13 cellular contexts compared by ENCODE assay signal in genomic region chr4:94171616-94172015, GRCh38. TPM values are rescaled to one million over a fixed set of nuclear protein-coding genes. Genes with fewer than 3 reads are reported as not detected.
A peak's percentile ranks its signal among the peaks of the same experiment; 100 is the strongest.
DNase-seq lines count a peak whose midpoint lies in the region; ATAC-seq and TF ChIP-seq lines count a peak whose summit lies in the region.
"Had no signal": no experiment of that assay in that cellular context is flagged by ENCODE, and none has a peak within 500 bp of the region (broad histone marks: within the 10 kb centered on the region; RNA-seq: fewer than 3 reads in every experiment).

No MANE protein-coding gene starts in this region.

- BruUV-seq in OCI-LY7 (replicated peaks; lab: Mats Ljungman, UMichigan), result no TSS peak

- H3K27ac ChIP-seq in cardiac muscle cell, result no peak overlapping the region
- H3K27ac ChIP-seq in heart left ventricle, result no peak overlapping the region
- no peak overlapping the region for H3K27ac ChIP-seq in OCI-LY7 (ENCODE audit: low read depth, low read length, poor library complexity, severe bottlenecking)
- H3K27ac ChIP-seq: heart right ventricle had no signal

- H3K9me3 ChIP-seq in cardiac muscle cell (ENCODE audit: low read depth), result no peaks in the 10 kb centered on the region
- H3K9me3 ChIP-seq in heart left ventricle, result no peaks in the 10 kb centered on the region
- H3K9me3 ChIP-seq in OCI-LY7 (ENCODE audit: low read length), result no peaks in the 10 kb centered on the region

- H2AFZ ChIP-seq in OCI-LY7 (ENCODE audit: low read length), result no peak overlapping the region

- H3K4me2 ChIP-seq in OCI-LY7 (ENCODE audit: low read length), result no peak overlapping the region

- H3K4me3 ChIP-seq in cardiac muscle cell (no peak overlapping the region), heart left ventricle (no peak overlapping the region), OCI-LY7 (ENCODE audit: low read depth, low read length, poor library complexity, severe bottlenecking) (no peak overlapping the region), epithelial cell of proximal tubule (ENCODE audit: low read depth, low read length) (no peak overlapping the region)
- H3K4me3 ChIP-seq: heart right ventricle had no signal

- WGBS in heart left ventricle, 4 donors, result 83 to 88% (median 86%) methylated on average over 4 of the region's 4 CpGs

- intact Hi-C loops in heart left ventricle (cut with DNase I), result no loop called here
- intact Hi-C loops in OCI-LY7 (cut with micrococcal nuclease; ENCODE audit: unreplicated experiment), result no loop called here

- H3K27me3 ChIP-seq in cardiac muscle cell (no peaks in the 10 kb centered on the region), heart left ventricle (peaks cover 0 to 6% (median 0%) of the 10 kb centered on the region in 9 donors)

- H3K4me1 ChIP-seq in cardiac muscle cell (ENCODE audit: low read depth) (peaks cover 12% of the 10 kb centered on the region), heart left ventricle (no peaks in the 10 kb centered on the region), OCI-LY7 (ENCODE audit: insufficient read depth, low read length, poor library complexity, severe bottlenecking) (no peaks in the 10 kb centered on the region)
- H3K4me1 ChIP-seq: heart right ventricle had no signal

- ATAC-seq in heart left ventricle (no peak), HG03469 (IDR thresholded peaks at IDR 0.05; ENCODE audit: unreplicated experiment) (no peak)
- ATAC-seq: heart right ventricle, sciatic nerve had no signal

- TF ChIP-seq CTCF in cardiac muscle cell (IDR thresholded peaks at IDR 0.05; ENCODE audit: low read depth, low read length) (peak; percentile 23), heart left ventricle (IDR thresholded peaks at IDR 0.05) (peak in 4 of 12 donors; percentile 9 to 58 (median 30)), OCI-LY7 (conservative IDR thresholded peaks at IDR 0.05; ENCODE audit: low read length) (peak; percentile 72), epithelial cell of proximal tubule (conservative IDR thresholded peaks at IDR 0.05; ENCODE audit: low read depth, low read length) (peak; percentile 59)

- no peaks in the 10 kb centered on the region for H3K36me3 ChIP-seq in cardiac muscle cell
- H3K36me3 ChIP-seq in heart left ventricle, result no peaks in the 10 kb centered on the region
- no peaks in the 10 kb centered on the region for H3K36me3 ChIP-seq in OCI-LY7 (ENCODE audit: insufficient read depth, low read length)
- H3K36me3 ChIP-seq: heart right ventricle had no signal

- POLR2A ChIA-PET in OCI-LY7 (lab: Charles Lee), result no interaction called here

- no peak for TF ChIP-seq POLR2A in heart left ventricle (IDR thresholded peaks at IDR 0.05)

- DNase-seq in cardiac muscle cell (ENCODE audit: low read depth in 1 of 2, low spot score in 1 of 2), result no peak
- no peak for DNase-seq in heart left ventricle
- no peak for DNase-seq in OCI-LY7 (ENCODE audit: low spot score)
- no peak for DNase-seq in epithelial cell of proximal tubule (ENCODE audit: low read depth)
- no peak for DNase-seq in D341Med (ENCODE audit: low spot score)
- no peak for DNase-seq in NCI-H524 (lab: John Stamatoyannopoulos, UW)
- no peak for DNase-seq in DMS114 treated with DMSO at 0.1 percent for 48 hours (lab: John Stamatoyannopoulos, UW; ENCODE audit: unreplicated experiment)
- DNase-seq: activated effector memory CD4-positive, alpha-beta T cell treated with anti-CD3 and anti-CD28 coated beads, Interleukin-2, amount 50 U/mL, for 16 hours; heart right ventricle; midbrain; NCI-H1694 had no signal

- H4K20me1 ChIP-seq in OCI-LY7 (ENCODE audit: insufficient read depth, low read length), result no peaks in the 10 kb centered on the region

- no peaks in the 10 kb centered on the region for H3K79me2 ChIP-seq in OCI-LY7 (ENCODE audit: insufficient read depth, low read depth, low read length)

- no peaks in the 10 kb centered on the region for H3K9me2 ChIP-seq in OCI-LY7 (ENCODE audit: insufficient read depth, low read length)

- CTCF ChIA-PET in OCI-LY7 (lab: Charles Lee; ENCODE audit: unreplicated experiment), result no interaction called here

RNA-seq across cellular contexts. Expression of gene SMARCAD1, which starts 36.0 kb away (rescaled TPM):
- 17.2 and 20.6 TPM in 2 replicates for total RNA-seq in cardiac muscle cell
- polyA plus RNA-seq in cardiac muscle cell, result 16.8 and 19.4 TPM in 2 replicates
- total RNA-seq in heart left ventricle, result 10 to 100 TPM in 4 of 9 donors, 1 to 10 TPM in 5; 7.3 to 14.0 (median 9.8) TPM
- 1 to 10 TPM; 3.7 to 7.5 TPM for polyA plus RNA-seq in heart left ventricle
- 29.9 and 33.9 TPM in 2 replicates for total RNA-seq in OCI-LY7 (2014; rRNA removed; shearing (Covaris generic))
- 43.9 and 47.5 TPM in 2 replicates for total RNA-seq in OCI-LY7 (2022)
- 24.5 and 28.1 TPM in 2 replicates for total RNA-seq in epithelial cell of proximal tubule
